1 cellular context compared by ENCODE assay signal in the genomic region with DNA sequence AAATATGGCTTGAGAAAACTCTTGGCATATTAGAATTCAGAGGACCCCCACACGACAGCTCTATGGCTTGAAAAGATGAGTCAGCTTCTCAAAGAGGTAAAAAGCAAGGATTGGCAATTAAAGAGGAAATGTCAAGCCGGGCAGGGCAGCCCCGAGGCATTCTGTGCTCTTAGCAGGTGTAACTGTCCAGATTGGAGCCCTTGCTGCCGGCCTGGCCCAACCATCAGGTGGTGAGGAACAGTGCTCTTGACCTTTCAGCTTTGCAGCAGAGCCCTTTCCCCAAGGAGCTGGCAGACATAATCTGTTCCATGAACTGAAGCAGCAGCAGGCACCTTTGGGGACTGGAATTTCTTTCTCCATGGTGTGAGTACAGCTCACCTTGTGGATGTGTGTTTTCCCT.
TF ChIP-seq lines count a peak whose summit lies in the region.

No MANE protein-coding gene starts in this region.

TF ChIP-seq in H1, 55 proteins besides CTCF, POLR2A, EP300 and RAD21 (continued from another document):
- TF ChIP-seq, protein P1, sequence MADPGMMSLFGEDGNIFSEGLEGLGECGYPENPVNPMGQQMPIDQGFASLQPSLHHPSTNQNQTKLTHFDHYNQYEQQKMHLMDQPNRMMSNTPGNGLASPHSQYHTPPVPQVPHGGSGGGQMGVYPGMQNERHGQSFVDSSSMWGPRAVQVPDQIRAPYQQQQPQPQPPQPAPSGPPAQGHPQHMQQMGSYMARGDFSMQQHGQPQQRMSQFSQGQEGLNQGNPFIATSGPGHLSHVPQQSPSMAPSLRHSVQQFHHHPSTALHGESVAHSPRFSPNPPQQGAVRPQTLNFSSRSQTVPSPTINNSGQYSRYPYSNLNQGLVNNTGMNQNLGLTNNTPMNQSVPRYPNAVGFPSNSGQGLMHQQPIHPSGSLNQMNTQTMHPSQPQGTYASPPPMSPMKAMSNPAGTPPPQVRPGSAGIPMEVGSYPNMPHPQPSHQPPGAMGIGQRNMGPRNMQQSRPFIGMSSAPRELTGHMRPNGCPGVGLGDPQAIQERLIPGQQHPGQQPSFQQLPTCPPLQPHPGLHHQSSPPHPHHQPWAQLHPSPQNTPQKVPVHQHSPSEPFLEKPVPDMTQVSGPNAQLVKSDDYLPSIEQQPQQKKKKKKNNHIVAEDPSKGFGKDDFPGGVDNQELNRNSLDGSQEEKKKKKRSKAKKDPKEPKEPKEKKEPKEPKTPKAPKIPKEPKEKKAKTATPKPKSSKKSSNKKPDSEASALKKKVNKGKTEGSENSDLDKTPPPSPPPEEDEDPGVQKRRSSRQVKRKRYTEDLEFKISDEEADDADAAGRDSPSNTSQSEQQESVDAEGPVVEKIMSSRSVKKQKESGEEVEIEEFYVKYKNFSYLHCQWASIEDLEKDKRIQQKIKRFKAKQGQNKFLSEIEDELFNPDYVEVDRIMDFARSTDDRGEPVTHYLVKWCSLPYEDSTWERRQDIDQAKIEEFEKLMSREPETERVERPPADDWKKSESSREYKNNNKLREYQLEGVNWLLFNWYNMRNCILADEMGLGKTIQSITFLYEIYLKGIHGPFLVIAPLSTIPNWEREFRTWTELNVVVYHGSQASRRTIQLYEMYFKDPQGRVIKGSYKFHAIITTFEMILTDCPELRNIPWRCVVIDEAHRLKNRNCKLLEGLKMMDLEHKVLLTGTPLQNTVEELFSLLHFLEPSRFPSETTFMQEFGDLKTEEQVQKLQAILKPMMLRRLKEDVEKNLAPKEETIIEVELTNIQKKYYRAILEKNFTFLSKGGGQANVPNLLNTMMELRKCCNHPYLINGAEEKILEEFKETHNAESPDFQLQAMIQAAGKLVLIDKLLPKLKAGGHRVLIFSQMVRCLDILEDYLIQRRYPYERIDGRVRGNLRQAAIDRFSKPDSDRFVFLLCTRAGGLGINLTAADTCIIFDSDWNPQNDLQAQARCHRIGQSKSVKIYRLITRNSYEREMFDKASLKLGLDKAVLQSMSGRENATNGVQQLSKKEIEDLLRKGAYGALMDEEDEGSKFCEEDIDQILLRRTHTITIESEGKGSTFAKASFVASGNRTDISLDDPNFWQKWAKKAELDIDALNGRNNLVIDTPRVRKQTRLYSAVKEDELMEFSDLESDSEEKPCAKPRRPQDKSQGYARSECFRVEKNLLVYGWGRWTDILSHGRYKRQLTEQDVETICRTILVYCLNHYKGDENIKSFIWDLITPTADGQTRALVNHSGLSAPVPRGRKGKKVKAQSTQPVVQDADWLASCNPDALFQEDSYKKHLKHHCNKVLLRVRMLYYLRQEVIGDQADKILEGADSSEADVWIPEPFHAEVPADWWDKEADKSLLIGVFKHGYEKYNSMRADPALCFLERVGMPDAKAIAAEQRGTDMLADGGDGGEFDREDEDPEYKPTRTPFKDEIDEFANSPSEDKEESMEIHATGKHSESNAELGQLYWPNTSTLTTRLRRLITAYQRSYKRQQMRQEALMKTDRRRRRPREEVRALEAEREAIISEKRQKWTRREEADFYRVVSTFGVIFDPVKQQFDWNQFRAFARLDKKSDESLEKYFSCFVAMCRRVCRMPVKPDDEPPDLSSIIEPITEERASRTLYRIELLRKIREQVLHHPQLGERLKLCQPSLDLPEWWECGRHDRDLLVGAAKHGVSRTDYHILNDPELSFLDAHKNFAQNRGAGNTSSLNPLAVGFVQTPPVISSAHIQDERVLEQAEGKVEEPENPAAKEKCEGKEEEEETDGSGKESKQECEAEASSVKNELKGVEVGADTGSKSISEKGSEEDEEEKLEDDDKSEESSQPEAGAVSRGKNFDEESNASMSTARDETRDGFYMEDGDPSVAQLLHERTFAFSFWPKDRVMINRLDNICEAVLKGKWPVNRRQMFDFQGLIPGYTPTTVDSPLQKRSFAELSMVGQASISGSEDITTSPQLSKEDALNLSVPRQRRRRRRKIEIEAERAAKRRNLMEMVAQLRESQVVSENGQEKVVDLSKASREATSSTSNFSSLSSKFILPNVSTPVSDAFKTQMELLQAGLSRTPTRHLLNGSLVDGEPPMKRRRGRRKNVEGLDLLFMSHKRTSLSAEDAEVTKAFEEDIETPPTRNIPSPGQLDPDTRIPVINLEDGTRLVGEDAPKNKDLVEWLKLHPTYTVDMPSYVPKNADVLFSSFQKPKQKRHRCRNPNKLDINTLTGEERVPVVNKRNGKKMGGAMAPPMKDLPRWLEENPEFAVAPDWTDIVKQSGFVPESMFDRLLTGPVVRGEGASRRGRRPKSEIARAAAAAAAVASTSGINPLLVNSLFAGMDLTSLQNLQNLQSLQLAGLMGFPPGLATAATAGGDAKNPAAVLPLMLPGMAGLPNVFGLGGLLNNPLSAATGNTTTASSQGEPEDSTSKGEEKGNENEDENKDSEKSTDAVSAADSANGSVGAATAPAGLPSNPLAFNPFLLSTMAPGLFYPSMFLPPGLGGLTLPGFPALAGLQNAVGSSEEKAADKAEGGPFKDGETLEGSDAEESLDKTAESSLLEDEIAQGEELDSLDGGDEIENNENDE (IDR thresholded peaks at IDR 0.05; ENCODE audit: insufficient replicate concordance, low read length) = no peak
- TF ChIP-seq CTBP2 (IDR thresholded peaks at IDR 0.05; ENCODE audit: borderline replicate concordance, insufficient read depth, insufficient read length, low read length) = no peak
TF ChIP-seq in H1: peak in this region for 0.
